ENCODE assay signal across 1 cellular context in the genomic region with DNA sequence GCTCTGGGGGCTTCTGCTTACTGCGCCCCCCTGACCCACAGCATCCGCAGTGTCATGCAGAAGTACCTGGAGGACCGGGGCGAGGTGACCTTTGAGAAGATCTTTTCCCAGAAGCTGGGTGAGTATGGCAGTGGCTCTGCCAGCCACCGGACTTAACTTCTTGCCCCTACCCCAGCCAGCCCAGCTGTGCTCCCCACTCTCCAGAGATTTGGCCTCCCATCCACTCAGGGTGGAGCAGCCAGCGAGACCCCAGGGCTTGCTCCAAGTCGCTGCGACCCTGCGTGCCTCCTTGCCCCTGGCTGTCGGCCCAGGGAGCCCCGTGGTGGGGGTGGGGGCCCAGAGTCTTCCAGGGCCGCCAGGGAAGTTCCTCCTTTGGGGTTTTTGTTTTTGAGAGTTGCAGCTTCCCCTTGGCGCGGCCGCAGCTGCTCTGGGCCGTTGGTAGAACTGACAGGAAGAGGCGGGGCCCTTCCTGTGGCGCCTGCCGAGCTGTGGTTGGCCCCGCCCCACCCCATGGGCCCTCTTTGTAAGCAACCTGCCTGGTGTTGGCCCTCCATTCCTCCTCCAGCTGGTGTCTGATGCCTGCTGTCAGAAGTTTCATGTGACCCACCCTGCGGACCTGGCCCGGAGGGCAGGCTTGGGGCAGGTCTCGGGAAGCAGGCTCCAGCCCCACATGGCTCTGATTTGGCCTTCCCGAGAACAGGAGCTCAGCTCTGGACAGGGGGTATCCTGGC.
TF ChIP-seq lines count a peak whose summit lies in the region.

No MANE protein-coding gene starts in this region.

TF ChIP-seq in GM12878, 131 proteins besides CTCF, POLR2A, EP300 and RAD21 (continued from another document and continues in another):
- TF ChIP-seq, protein P1, sequence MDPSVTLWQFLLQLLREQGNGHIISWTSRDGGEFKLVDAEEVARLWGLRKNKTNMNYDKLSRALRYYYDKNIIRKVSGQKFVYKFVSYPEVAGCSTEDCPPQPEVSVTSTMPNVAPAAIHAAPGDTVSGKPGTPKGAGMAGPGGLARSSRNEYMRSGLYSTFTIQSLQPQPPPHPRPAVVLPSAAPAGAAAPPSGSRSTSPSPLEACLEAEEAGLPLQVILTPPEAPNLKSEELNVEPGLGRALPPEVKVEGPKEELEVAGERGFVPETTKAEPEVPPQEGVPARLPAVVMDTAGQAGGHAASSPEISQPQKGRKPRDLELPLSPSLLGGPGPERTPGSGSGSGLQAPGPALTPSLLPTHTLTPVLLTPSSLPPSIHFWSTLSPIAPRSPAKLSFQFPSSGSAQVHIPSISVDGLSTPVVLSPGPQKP (IDR thresholded peaks at IDR 0.05; ENCODE audit: low read depth, low read length): peak; percentile 44; the same call in 1 of the 2 replicates
- TF ChIP-seq CBFB (IDR thresholded peaks at IDR 0.05; ENCODE audit: low read depth) (peak; percentile 89), POU2F2 (IDR thresholded peaks at IDR 0.05; ENCODE audit: borderline replicate concordance, low read depth, low read length) (no peak), SUPT20H (IDR thresholded peaks at IDR 0.05; ENCODE audit: borderline replicate concordance, control insufficient read depth, low read depth, low read length) (no peak), NRF1 (conservative IDR thresholded peaks at IDR 0.05; ENCODE audit: low read depth, low read length) (no peak), TARDBP (IDR thresholded peaks at IDR 0.05; ENCODE audit: borderline replicate concordance) (0 out of 2 replicates have a peak, but pooled peaks have one; percentile 12), KLF5 (IDR thresholded peaks at IDR 0.05; ENCODE audit: partially characterized antibody) (no peak), MEF2B (IDR thresholded peaks at IDR 0.05; ENCODE audit: partially characterized antibody, poor library complexity, severe bottlenecking) (peak; percentile 73), BHLHE40 (IDR thresholded peaks at IDR 0.05; ENCODE audit: borderline replicate concordance in 1 of 2, low read depth in 2 of 2, low read length in 1 of 2) (peak; percentile 65 to 80; a peak in 2 of 4 replicates), FOS (IDR thresholded peaks at IDR 0.05; ENCODE audit: borderline replicate concordance, extremely low read depth, insufficient read length) (no peak), RFX5 (IDR thresholded peaks at IDR 0.05; ENCODE audit: low read depth, low read length) (no peak), POLR2AphosphoS5 (IDR thresholded peaks at IDR 0.05; ENCODE audit: low read length) (peak; percentile 11; the same call in 1 of the 2 replicates), NR2C1 (IDR thresholded peaks at IDR 0.05) (no peak), HDAC6 (IDR thresholded peaks at IDR 0.05; ENCODE audit: unreplicated experiment) (no peak), WRNIP1 (IDR thresholded peaks at IDR 0.05; ENCODE audit: borderline replicate concordance, low read depth, low read length) (no peak), MXI1 (IDR thresholded peaks at IDR 0.05; ENCODE audit: low read depth, low read length) (peak; percentile 52; the same call in 1 of the 2 replicates), MYC (IDR thresholded peaks at IDR 0.05; ENCODE audit: insufficient read depth, insufficient read length, insufficient replicate concordance, low read length, severe bottlenecking) (no peak), SREBF1 (IDR thresholded peaks at IDR 0.05; ENCODE audit: low read length) (0 out of 2 replicates have a peak, but pooled peaks have one; percentile 33), BACH1 (IDR thresholded peaks at IDR 0.05; ENCODE audit: borderline replicate concordance) (peak; percentile 19), IKZF1 (conservative IDR thresholded peaks at IDR 0.05) (peak; percentile 97), SIN3A (IDR thresholded peaks at IDR 0.05; ENCODE audit: low read depth, low read length) (peak; percentile 34; the same call in 1 of the 2 replicates), JUNB (IDR thresholded peaks at IDR 0.05) (no peak; the same call in 1 of the 2 replicates), RAD51 (IDR thresholded peaks at IDR 0.05) (no peak), SMAD1 (IDR thresholded peaks at IDR 0.05; ENCODE audit: low read depth, partially characterized antibody) (no peak), MTA2 (IDR thresholded peaks at IDR 0.05; ENCODE audit: low read depth) (peak; percentile 36; the same call in 1 of the 2 replicates), TCF3 (IDR thresholded peaks at IDR 0.05; ENCODE audit: borderline replicate concordance, insufficient read depth, low read depth, low read length) (0 out of 2 replicates have a peak, but pooled peaks have one; percentile 54), STAT3 (IDR thresholded peaks at IDR 0.05; ENCODE audit: low read depth, low read length) (no peak), NR2C2 (IDR thresholded peaks at IDR 0.05; ENCODE audit: borderline replicate concordance, control insufficient read depth, insufficient read length, low read depth) (no peak), RUNX3 (IDR thresholded peaks at IDR 0.05; ENCODE audit: low read length) (no peak), ZSCAN29 (IDR thresholded peaks at IDR 0.05) (no peak)
- TF ChIP-seq, protein P2, sequence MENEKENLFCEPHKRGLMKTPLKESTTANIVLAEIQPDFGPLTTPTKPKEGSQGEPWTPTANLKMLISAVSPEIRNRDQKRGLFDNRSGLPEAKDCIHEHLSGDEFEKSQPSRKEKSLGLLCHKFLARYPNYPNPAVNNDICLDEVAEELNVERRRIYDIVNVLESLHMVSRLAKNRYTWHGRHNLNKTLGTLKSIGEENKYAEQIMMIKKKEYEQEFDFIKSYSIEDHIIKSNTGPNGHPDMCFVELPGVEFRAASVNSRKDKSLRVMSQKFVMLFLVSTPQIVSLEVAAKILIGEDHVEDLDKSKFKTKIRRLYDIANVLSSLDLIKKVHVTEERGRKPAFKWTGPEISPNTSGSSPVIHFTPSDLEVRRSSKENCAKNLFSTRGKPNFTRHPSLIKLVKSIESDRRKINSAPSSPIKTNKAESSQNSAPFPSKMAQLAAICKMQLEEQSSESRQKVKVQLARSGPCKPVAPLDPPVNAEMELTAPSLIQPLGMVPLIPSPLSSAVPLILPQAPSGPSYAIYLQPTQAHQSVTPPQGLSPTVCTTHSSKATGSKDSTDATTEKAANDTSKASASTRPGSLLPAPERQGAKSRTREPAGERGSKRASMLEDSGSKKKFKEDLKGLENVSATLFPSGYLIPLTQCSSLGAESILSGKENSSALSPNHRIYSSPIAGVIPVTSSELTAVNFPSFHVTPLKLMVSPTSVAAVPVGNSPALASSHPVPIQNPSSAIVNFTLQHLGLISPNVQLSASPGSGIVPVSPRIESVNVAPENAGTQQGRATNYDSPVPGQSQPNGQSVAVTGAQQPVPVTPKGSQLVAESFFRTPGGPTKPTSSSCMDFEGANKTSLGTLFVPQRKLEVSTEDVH (IDR thresholded peaks at IDR 0.05; ENCODE audit: low read depth, partially characterized antibody): no peak
- TF ChIP-seq, protein P3, sequence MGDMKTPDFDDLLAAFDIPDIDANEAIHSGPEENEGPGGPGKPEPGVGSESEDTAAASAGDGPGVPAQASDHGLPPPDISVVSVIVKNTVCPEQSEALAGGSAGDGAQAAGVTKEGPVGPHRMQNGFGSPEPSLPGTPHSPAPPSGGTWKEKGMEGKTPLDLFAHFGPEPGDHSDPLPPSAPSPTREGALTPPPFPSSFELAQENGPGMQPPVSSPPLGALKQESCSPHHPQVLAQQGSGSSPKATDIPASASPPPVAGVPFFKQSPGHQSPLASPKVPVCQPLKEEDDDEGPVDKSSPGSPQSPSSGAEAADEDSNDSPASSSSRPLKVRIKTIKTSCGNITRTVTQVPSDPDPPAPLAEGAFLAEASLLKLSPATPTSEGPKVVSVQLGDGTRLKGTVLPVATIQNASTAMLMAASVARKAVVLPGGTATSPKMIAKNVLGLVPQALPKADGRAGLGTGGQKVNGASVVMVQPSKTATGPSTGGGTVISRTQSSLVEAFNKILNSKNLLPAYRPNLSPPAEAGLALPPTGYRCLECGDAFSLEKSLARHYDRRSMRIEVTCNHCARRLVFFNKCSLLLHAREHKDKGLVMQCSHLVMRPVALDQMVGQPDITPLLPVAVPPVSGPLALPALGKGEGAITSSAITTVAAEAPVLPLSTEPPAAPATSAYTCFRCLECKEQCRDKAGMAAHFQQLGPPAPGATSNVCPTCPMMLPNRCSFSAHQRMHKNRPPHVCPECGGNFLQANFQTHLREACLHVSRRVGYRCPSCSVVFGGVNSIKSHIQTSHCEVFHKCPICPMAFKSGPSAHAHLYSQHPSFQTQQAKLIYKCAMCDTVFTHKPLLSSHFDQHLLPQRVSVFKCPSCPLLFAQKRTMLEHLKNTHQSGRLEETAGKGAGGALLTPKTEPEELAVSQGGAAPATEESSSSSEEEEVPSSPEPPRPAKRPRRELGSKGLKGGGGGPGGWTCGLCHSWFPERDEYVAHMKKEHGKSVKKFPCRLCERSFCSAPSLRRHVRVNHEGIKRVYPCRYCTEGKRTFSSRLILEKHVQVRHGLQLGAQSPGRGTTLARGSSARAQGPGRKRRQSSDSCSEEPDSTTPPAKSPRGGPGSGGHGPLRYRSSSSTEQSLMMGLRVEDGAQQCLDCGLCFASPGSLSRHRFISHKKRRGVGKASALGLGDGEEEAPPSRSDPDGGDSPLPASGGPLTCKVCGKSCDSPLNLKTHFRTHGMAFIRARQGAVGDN (IDR thresholded peaks at IDR 0.05): peak; percentile 97
- TF ChIP-seq, protein P4, sequence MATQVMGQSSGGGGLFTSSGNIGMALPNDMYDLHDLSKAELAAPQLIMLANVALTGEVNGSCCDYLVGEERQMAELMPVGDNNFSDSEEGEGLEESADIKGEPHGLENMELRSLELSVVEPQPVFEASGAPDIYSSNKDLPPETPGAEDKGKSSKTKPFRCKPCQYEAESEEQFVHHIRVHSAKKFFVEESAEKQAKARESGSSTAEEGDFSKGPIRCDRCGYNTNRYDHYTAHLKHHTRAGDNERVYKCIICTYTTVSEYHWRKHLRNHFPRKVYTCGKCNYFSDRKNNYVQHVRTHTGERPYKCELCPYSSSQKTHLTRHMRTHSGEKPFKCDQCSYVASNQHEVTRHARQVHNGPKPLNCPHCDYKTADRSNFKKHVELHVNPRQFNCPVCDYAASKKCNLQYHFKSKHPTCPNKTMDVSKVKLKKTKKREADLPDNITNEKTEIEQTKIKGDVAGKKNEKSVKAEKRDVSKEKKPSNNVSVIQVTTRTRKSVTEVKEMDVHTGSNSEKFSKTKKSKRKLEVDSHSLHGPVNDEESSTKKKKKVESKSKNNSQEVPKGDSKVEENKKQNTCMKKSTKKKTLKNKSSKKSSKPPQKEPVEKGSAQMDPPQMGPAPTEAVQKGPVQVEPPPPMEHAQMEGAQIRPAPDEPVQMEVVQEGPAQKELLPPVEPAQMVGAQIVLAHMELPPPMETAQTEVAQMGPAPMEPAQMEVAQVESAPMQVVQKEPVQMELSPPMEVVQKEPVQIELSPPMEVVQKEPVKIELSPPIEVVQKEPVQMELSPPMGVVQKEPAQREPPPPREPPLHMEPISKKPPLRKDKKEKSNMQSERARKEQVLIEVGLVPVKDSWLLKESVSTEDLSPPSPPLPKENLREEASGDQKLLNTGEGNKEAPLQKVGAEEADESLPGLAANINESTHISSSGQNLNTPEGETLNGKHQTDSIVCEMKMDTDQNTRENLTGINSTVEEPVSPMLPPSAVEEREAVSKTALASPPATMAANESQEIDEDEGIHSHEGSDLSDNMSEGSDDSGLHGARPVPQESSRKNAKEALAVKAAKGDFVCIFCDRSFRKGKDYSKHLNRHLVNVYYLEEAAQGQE (IDR thresholded peaks at IDR 0.05; ENCODE audit: low read depth, low read length): 0 out of 2 replicates have a peak, but pooled peaks have one; percentile 4
- TF ChIP-seq, protein P5, sequence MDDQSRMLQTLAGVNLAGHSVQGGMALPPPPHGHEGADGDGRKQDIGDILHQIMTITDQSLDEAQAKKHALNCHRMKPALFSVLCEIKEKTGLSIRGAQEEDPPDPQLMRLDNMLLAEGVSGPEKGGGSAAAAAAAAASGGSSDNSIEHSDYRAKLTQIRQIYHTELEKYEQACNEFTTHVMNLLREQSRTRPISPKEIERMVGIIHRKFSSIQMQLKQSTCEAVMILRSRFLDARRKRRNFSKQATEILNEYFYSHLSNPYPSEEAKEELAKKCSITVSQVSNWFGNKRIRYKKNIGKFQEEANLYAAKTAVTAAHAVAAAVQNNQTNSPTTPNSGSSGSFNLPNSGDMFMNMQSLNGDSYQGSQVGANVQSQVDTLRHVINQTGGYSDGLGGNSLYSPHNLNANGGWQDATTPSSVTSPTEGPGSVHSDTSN (IDR thresholded peaks at IDR 0.05; ENCODE audit: insufficient replicate concordance, low read depth, low read length): no peak
- TF ChIP-seq, protein P6, sequence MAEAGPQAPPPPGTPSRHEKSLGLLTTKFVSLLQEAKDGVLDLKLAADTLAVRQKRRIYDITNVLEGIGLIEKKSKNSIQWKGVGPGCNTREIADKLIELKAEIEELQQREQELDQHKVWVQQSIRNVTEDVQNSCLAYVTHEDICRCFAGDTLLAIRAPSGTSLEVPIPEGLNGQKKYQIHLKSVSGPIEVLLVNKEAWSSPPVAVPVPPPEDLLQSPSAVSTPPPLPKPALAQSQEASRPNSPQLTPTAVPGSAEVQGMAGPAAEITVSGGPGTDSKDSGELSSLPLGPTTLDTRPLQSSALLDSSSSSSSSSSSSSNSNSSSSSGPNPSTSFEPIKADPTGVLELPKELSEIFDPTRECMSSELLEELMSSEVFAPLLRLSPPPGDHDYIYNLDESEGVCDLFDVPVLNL (IDR thresholded peaks at IDR 0.05; ENCODE audit: low read depth, low read length): 0 out of 2 replicates have a peak, but pooled peaks have one; percentile 61
- TF ChIP-seq, protein P7, sequence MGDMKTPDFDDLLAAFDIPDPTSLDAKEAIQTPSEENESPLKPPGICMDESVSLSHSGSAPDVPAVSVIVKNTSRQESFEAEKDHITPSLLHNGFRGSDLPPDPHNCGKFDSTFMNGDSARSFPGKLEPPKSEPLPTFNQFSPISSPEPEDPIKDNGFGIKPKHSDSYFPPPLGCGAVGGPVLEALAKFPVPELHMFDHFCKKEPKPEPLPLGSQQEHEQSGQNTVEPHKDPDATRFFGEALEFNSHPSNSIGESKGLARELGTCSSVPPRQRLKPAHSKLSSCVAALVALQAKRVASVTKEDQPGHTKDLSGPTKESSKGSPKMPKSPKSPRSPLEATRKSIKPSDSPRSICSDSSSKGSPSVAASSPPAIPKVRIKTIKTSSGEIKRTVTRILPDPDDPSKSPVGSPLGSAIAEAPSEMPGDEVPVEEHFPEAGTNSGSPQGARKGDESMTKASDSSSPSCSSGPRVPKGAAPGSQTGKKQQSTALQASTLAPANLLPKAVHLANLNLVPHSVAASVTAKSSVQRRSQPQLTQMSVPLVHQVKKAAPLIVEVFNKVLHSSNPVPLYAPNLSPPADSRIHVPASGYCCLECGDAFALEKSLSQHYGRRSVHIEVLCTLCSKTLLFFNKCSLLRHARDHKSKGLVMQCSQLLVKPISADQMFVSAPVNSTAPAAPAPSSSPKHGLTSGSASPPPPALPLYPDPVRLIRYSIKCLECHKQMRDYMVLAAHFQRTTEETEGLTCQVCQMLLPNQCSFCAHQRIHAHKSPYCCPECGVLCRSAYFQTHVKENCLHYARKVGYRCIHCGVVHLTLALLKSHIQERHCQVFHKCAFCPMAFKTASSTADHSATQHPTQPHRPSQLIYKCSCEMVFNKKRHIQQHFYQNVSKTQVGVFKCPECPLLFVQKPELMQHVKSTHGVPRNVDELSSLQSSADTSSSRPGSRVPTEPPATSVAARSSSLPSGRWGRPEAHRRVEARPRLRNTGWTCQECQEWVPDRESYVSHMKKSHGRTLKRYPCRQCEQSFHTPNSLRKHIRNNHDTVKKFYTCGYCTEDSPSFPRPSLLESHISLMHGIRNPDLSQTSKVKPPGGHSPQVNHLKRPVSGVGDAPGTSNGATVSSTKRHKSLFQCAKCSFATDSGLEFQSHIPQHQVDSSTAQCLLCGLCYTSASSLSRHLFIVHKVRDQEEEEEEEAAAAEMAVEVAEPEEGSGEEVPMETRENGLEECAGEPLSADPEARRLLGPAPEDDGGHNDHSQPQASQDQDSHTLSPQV (IDR thresholded peaks at IDR 0.05): peak; percentile 91
